ENCODE assay signal across 12 cellular contexts in genomic region chr9:120402741-120403542, GRCh38.
DNase-seq lines count a peak whose midpoint lies in the region; ATAC-seq and TF ChIP-seq lines count a peak whose summit lies in the region.
"Had no signal": no experiment of that assay in that cellular context is flagged by ENCODE, and none has a peak within 500 bp of the region (broad histone marks: within the 10 kb centered on the region; RNA-seq: fewer than 3 reads in every experiment).

No MANE protein-coding gene starts in this region.

- peaks cover 28% of the 10 kb centered on the region for H3K4me1 Mint-ChIP-seq in MCF 10A (ENCODE audit: insufficient read depth, unreplicated experiment)
- H3K4me1 Mint-ChIP-seq: memory B cell had no signal

- intact Hi-C loops in MCF 10A (cut with micrococcal nuclease) = no loop called here
- intact Hi-C loops in breast epithelium (cut with DNase I; ENCODE audit: low total_unique reads) = no loop called here

- H3K27me3 ChIP-seq in breast epithelium = no peaks in the 10 kb centered on the region

- CTCF ChIA-PET in MCF 10A (lab: Yijun Ruan, JAX) = interaction anchor here (0.5 kb wide), 1 partner anchor 47 kb away, joined by 3 read pairs; no protein-coding TSS in a partner anchor

- BruUV-seq in MCF 10A (replicated peaks; lab: Mats Ljungman, UMichigan) = no TSS peak

- POLR2A ChIA-PET in MCF 10A (lab: Yijun Ruan, JAX) = no interaction called here

- TF ChIP-seq POLR2A in breast epithelium (IDR thresholded peaks at IDR 0.05) = no peak

- no peaks in the 10 kb centered on the region for H3K9me3 ChIP-seq in breast epithelium

- ATAC-seq in HG02870 (IDR thresholded peaks at IDR 0.05; ENCODE audit: unreplicated experiment) (no peak), GM18858 (IDR thresholded peaks at IDR 0.05; ENCODE audit: unreplicated experiment) (no peak), HG03442 (IDR thresholded peaks at IDR 0.05; ENCODE audit: unreplicated experiment) (no peak)

- H3K4me3 ChIP-seq in breast epithelium = no peak overlapping the region

- no peaks in the 10 kb centered on the region for H3K9me3 Mint-ChIP-seq in MCF 10A (ENCODE audit: unreplicated experiment)
- H3K9me3 Mint-ChIP-seq: memory B cell had no signal

- H3K4me1 ChIP-seq in breast epithelium = no peaks in the 10 kb centered on the region

- no peaks in the 10 kb centered on the region for H3K27me3 Mint-ChIP-seq in MCF 10A (ENCODE audit: insufficient read depth, unreplicated experiment)
- H3K27me3 Mint-ChIP-seq: memory B cell had no signal

- peaks cover 16% of the 10 kb centered on the region for H3K36me3 ChIP-seq in breast epithelium

- no peak overlapping the region for H3K27ac ChIP-seq in breast epithelium

- peak; percentile 97 for DNase-seq in MCF 10A (ENCODE audit: unreplicated experiment)
- no peak for DNase-seq in breast epithelium (ENCODE audit: low spot score in 2 of 2)
- DNase-seq in T1000 (lab: John Stamatoyannopoulos, UW) = peak; percentile 84
- DNase-seq in foreskin melanocyte = peak; percentile 52
- peak; percentile 22 for DNase-seq in ureter (ENCODE audit: low spot score)
- DNase-seq: activated effector memory CD4-positive, alpha-beta T cell treated with anti-CD3 and anti-CD28 coated beads, Interleukin-2, amount 50 U/mL, for 16 hours; DMS 273 treated with DMSO at 0.1 percent for 48 hours; NCI-H69 had no signal

- peaks cover 59% of the 10 kb centered on the region for H3K36me3 Mint-ChIP-seq in MCF 10A (ENCODE audit: insufficient read depth, unreplicated experiment)

- no peak for TF ChIP-seq CTCF in MCF 10A (IDR thresholded peaks at IDR 0.05; ENCODE audit: unreplicated experiment)
- TF ChIP-seq CTCF in breast epithelium (IDR thresholded peaks at IDR 0.05) = no peak

- peak overlapping the region; percentile 53 for H3K4me3 Mint-ChIP-seq in MCF 10A (ENCODE audit: unreplicated experiment)
- H3K4me3 Mint-ChIP-seq: memory B cell had no signal

- H3K27ac Mint-ChIP-seq in MCF 10A (ENCODE audit: low read depth, unreplicated experiment) = peak overlapping the region; percentile 82
- H3K27ac Mint-ChIP-seq: memory B cell had no signal

Comparison
In these comparisons a context has a peak if more than half of its experiments do, and no peak if none do; other contexts are left out.
1. DNase-seq: peak in MCF 10A (single experiment), T1000 (single experiment), foreskin melanocyte (single experiment) and ureter (single experiment); none in breast epithelium (0 of 2).